In genomic region chr3:197006446-197006845, GRCh38 we compare ENCODE assay signal across 15 cellular contexts. TPM values are rescaled to one million over a fixed set of nuclear protein-coding genes. Genes with fewer than 3 reads are reported as not detected.
DNase-seq lines count a peak whose midpoint lies in the region; ATAC-seq, FAIRE-seq and TF ChIP-seq lines count a peak whose summit lies in the region.
"Had no signal": no experiment of that assay in that cellular context is flagged by ENCODE, and none has a peak within 500 bp of the region (broad histone marks: within the 10 kb centered on the region; RNA-seq: fewer than 3 reads in every experiment).

No MANE protein-coding gene starts in this region.

- FAIRE-seq in kidney (lab: Jason Lieb, UNC) (no peak), urothelium cell line (lab: Jason Lieb, UNC) (peak; percentile 92)
- FAIRE-seq: A204.1, GM12878, GM18507 had no signal

- H3K4me1 ChIP-seq in RWPE2 (ENCODE audit: insufficient read depth, poor library complexity, severe bottlenecking), result peaks cover 5% of the 10 kb centered on the region
- peaks cover 0 to 3% of the 10 kb centered on the region in 2 donors for H3K4me1 ChIP-seq in kidney (ENCODE audit: control insufficient read depth in 1 of 2, insufficient read depth in 1 of 2, low read depth in 1 of 2, low read length in 2 of 2)
- peaks cover 1 to 6% of the 10 kb centered on the region in 2 donors for H3K4me1 ChIP-seq in neuronal stem cell (ENCODE audit: control insufficient read depth in 2 of 2, insufficient read depth in 1 of 2, low read depth in 1 of 2, low read length in 2 of 2)

- H3K4me2 ChIP-seq in neuronal stem cell (ENCODE audit: insufficient read depth, low read length, poor library complexity, severe bottlenecking), result no peak overlapping the region
- H3K4me2 ChIP-seq: GM23338 had no signal

- ATAC-seq in RWPE2 (ENCODE audit: low read depth) (no peak), GM21737 (IDR thresholded peaks at IDR 0.05; ENCODE audit: unreplicated experiment) (no peak)
- ATAC-seq: GM12878, GM23338 had no signal

- TF ChIP-seq CTCF in RWPE2 (IDR thresholded peaks at IDR 0.05; ENCODE audit: poor library complexity, severe bottlenecking) (no peak), kidney (IDR thresholded peaks at IDR 0.05; ENCODE audit: borderline replicate concordance, extremely low read depth, insufficient read depth) (no peak)

- H2BK15ac ChIP-seq in neuronal stem cell (ENCODE audit: low read length), result no peak overlapping the region

- H3K36me3 ChIP-seq in RWPE2 (ENCODE audit: low read depth), result 0 out of 2 replicates have a peak, but pooled peaks cover 8% of the 10 kb centered on the region
- no peaks in the 10 kb centered on the region for H3K36me3 ChIP-seq in kidney (ENCODE audit: control insufficient read depth in 1 of 2, insufficient read depth in 2 of 2, low read length in 2 of 2)
- H3K36me3 ChIP-seq in neuronal stem cell (replicated peaks in 1 of 2; ENCODE audit: control insufficient read depth in 2 of 2, insufficient read depth in 2 of 2, low read length in 2 of 2), result peaks cover 0 to 1% of the 10 kb centered on the region in 2 donors

- intact Hi-C loops in kidney (cut with DNase I), result no loop called here

- H3K4ac ChIP-seq in neuronal stem cell (ENCODE audit: low read length), result no peak overlapping the region

- no peak overlapping the region for H3K4me3 ChIP-seq in RWPE2 (ENCODE audit: severe bottlenecking)
- H3K4me3 ChIP-seq in kidney (ENCODE audit: low read length in 2 of 2), result no peak overlapping the region
- no peak overlapping the region for H3K4me3 ChIP-seq in neuronal stem cell (ENCODE audit: low read length in 2 of 2)
- H3K4me3 ChIP-seq: GM12878, GM23338 had no signal

- no peak overlapping the region for H2BK12ac ChIP-seq in neuronal stem cell (ENCODE audit: low read length)

- peak overlapping the region; percentile 7 for H3K23ac ChIP-seq in neuronal stem cell (ENCODE audit: low read depth, low read length, poor library complexity)

- no peaks in the 10 kb centered on the region for H3K9me3 ChIP-seq in RWPE2 (ENCODE audit: severe bottlenecking)
- no peaks in the 10 kb centered on the region for H3K9me3 ChIP-seq in kidney (ENCODE audit: control insufficient read depth in 1 of 2, low read length in 2 of 2)
- H3K9me3 ChIP-seq in neuronal stem cell (replicated peaks in 1 of 2; ENCODE audit: control insufficient read depth in 2 of 2, insufficient read depth in 1 of 2, low read depth in 1 of 2, low read length in 2 of 2), result peaks cover 0 to 15% of the 10 kb centered on the region in 2 donors

- DNase-seq in RWPE2 (ENCODE audit: low spot score) (peak; percentile 59), kidney (peak; percentile 75), neuronal stem cell (ENCODE audit: low spot score) (no peak), urothelium cell line (ENCODE audit: low spot score) (no peak), HK-2 (ENCODE audit: unreplicated experiment) (no peak), MV-4-11 (lab: John Stamatoyannopoulos, UW) (no peak)
- DNase-seq: C1 segment of cervical spinal cord; CD4-positive, alpha-beta memory T cell; DMS79 had no signal

- no peak overlapping the region for H3K27ac ChIP-seq in RWPE2 (ENCODE audit: poor library complexity, severe bottlenecking)
- H3K27ac ChIP-seq in kidney (ENCODE audit: low read depth in 2 of 2, low read length in 2 of 2), result no peak overlapping the region
- H3K27ac ChIP-seq in neuronal stem cell (replicated peaks; ENCODE audit: low read length), result no peak overlapping the region

- H3K14ac ChIP-seq in neuronal stem cell (ENCODE audit: low read length), result no peak overlapping the region

- no peak overlapping the region for H2AFZ ChIP-seq in neuronal stem cell (ENCODE audit: low read length)
- H2AFZ ChIP-seq: GM23338 had no signal

- no peak overlapping the region for H4K91ac ChIP-seq in neuronal stem cell (ENCODE audit: low read depth, low read length, poor library complexity)

- H2BK120ac ChIP-seq in neuronal stem cell (ENCODE audit: low read depth, low read length), result peak overlapping the region; percentile 29

- H3K27me3 ChIP-seq in RWPE2 (ENCODE audit: insufficient read depth, poor library complexity, severe bottlenecking), result no peaks in the 10 kb centered on the region
- peaks cover 0 to 5% (median under 1%) of the 10 kb centered on the region in 3 experiments for H3K27me3 ChIP-seq in neuronal stem cell (ENCODE audit: control insufficient read depth in 3 of 3, insufficient read depth in 3 of 3, low read depth in 1 of 3, low read length in 3 of 3)

- WGBS in neuronal stem cell (ENCODE audit: extremely low coverage in 2 of 2, insufficient read length in 2 of 2, insufficient replicate concordance in 1 of 2), 2 donors, result no CpG with 5 or more reads among the region's 11 CpGs

- no peak overlapping the region for H2AK5ac ChIP-seq in neuronal stem cell (ENCODE audit: low read depth, low read length)

- H4K8ac ChIP-seq in neuronal stem cell (ENCODE audit: low read depth, low read length), result no peak overlapping the region

- H2BK5ac ChIP-seq in neuronal stem cell (ENCODE audit: low read length), result no peak overlapping the region

- no peak overlapping the region for H3K9ac ChIP-seq in kidney (ENCODE audit: low read length in 2 of 2)
- no peak overlapping the region for H3K9ac ChIP-seq in neuronal stem cell (ENCODE audit: low read depth, low read length, poor library complexity)

- H3K18ac ChIP-seq in neuronal stem cell (ENCODE audit: low read length), result no peak overlapping the region

- H3K79me1 ChIP-seq in neuronal stem cell (ENCODE audit: low read depth, low read length), result no peaks in the 10 kb centered on the region

RNA-seq across cellular contexts. Expression of gene MELTF, which starts 23.2 kb away (rescaled TPM):
- 8.7 TPM for total RNA-seq in kidney
- polyA plus RNA-seq in kidney (ENCODE audit: insufficient read depth, low read depth, low replicate concordance), result 6.1 TPM
- 4.6 TPM for polyA plus RNA-seq in neuronal stem cell (2013, experiment 1 of 2)
- polyA plus RNA-seq in neuronal stem cell (2013, experiment 2 of 2), result 5.0 TPM

RNA-seq across cellular contexts. Expression of gene PIGZ, which starts 37.8 kb away (rescaled TPM):
- 3.5 TPM for total RNA-seq in kidney
- polyA plus RNA-seq in kidney (ENCODE audit: insufficient read depth, low read depth, low replicate concordance), result 1.4 TPM
- 2.0 TPM for polyA plus RNA-seq in neuronal stem cell (2013, experiment 1 of 2)
- polyA plus RNA-seq in neuronal stem cell (2013, experiment 2 of 2), result 1.6 TPM
- total RNA-seq: G401, GM23338 had no signal

Comparison
In these comparisons a context has a peak if more than half of its experiments do, and no peak if none do; other contexts are left out.
1. DNase-seq: peak in RWPE2 (single experiment) and kidney (single experiment); none in neuronal stem cell (single experiment), urothelium cell line (single experiment), HK-2 (single experiment) and MV-4-11 (single experiment).